Comparison of ENCODE assay signal across 16 cellular contexts in genomic region chr1:35173516-35174224, GRCh38. TPM values are rescaled to one million over a fixed set of nuclear protein-coding genes. Genes with fewer than 3 reads are reported as not detected.
A peak's percentile ranks its signal among the peaks of the same experiment; 100 is the strongest.
DNase-seq lines count a peak whose midpoint lies in the region; ATAC-seq, FAIRE-seq and TF ChIP-seq lines count a peak whose summit lies in the region.
"Had no signal": no experiment of that assay in that cellular context is flagged by ENCODE, and none has a peak within 500 bp of the region (broad histone marks: within the 10 kb centered on the region; RNA-seq: fewer than 3 reads in every experiment).

No MANE protein-coding gene starts in this region.

- H3K36me3 ChIP-seq in small intestine (ENCODE audit: control insufficient read depth in 2 of 2, insufficient read depth in 2 of 2, low read length in 2 of 2) (peaks cover 8 to 10% of the 10 kb centered on the region in 2 donors), esophagus squamous epithelium (peaks cover 0 to 44% (median 24%) of the 10 kb centered on the region in 3 donors), heart left ventricle (peaks cover 0 to 56% (median 50%) of the 10 kb centered on the region in 9 donors)

- no peak overlapping the region for H3K4me3 ChIP-seq in small intestine (ENCODE audit: low read depth in 1 of 2, low read length in 2 of 2)
- no peak overlapping the region for H3K4me3 ChIP-seq in esophagus squamous epithelium
- H3K4me3 ChIP-seq in dorsolateral prefrontal cortex: no peak overlapping the region
- H3K4me3 ChIP-seq in heart left ventricle: no peak overlapping the region

- TF ChIP-seq CTCF in esophagus squamous epithelium (IDR thresholded peaks at IDR 0.05) (no peak), dorsolateral prefrontal cortex (IDR thresholded peaks at IDR 0.05 in 54 of 56, conservative IDR thresholded peaks at IDR 0.05 in 2 of 56; ENCODE audit: low read depth in 1 of 56, partially characterized antibody in 56 of 56) (no peak), heart left ventricle (IDR thresholded peaks at IDR 0.05) (no peak)

- CTCF ChIA-PET in activated naive CD4-positive, alpha-beta T cell treated with anti-CD3 and anti-CD28 coated beads, Interleukin-2, amount 10 ng/mL, durations not matched to agents 7 days and 5 days (lab: Charles Lee): no interaction called here

- no peak for ATAC-seq in heart left ventricle

- H3K36me3 Mint-ChIP-seq in activated naive CD4-positive, alpha-beta T cell treated with anti-CD3 and anti-CD28 coated beads, Interleukin-2, amount 10 ng/mL, durations not matched to agents 7 days and 5 days: peaks cover 37% of the 10 kb centered on the region
- peaks cover 25% of the 10 kb centered on the region for H3K36me3 Mint-ChIP-seq in activated naive CD8-positive, alpha-beta T cell treated with anti-CD3 and anti-CD28 coated beads for 36 hours

- H3K27me3 Mint-ChIP-seq in activated naive CD4-positive, alpha-beta T cell treated with anti-CD3 and anti-CD28 coated beads, Interleukin-2, amount 10 ng/mL, durations not matched to agents 7 days and 5 days: peaks cover 5% of the 10 kb centered on the region
- no peaks in the 10 kb centered on the region for H3K27me3 Mint-ChIP-seq in activated naive CD8-positive, alpha-beta T cell treated with anti-CD3 and anti-CD28 coated beads for 36 hours

- H3K27ac Mint-ChIP-seq in activated naive CD4-positive, alpha-beta T cell treated with anti-CD3 and anti-CD28 coated beads, Interleukin-2, amount 10 ng/mL, durations not matched to agents 7 days and 5 days: peak overlapping the region; percentile 43
- peak overlapping the region; percentile 30 for H3K27ac Mint-ChIP-seq in activated naive CD8-positive, alpha-beta T cell treated with anti-CD3 and anti-CD28 coated beads for 36 hours

- H3K9me3 Mint-ChIP-seq in activated naive CD4-positive, alpha-beta T cell treated with anti-CD3 and anti-CD28 coated beads, Interleukin-2, amount 10 ng/mL, durations not matched to agents 7 days and 5 days: no peaks in the 10 kb centered on the region
- no peaks in the 10 kb centered on the region for H3K9me3 Mint-ChIP-seq in activated naive CD8-positive, alpha-beta T cell treated with anti-CD3 and anti-CD28 coated beads for 36 hours

- no peak for DNase-seq in activated naive CD4-positive, alpha-beta T cell treated with anti-CD3 and anti-CD28 coated beads, Interleukin-2, amount 10 ng/mL, durations not matched to agents 7 days and 5 days
- no peak for DNase-seq in activated naive CD4-positive, alpha-beta T cell treated with anti-CD3 and anti-CD28 coated beads, Interleukin-2, amount 50 U/mL, for 16 hours
- DNase-seq in M059J (ENCODE audit: low read depth) (peak; percentile 36), small intestine (peak; percentile 28), esophagus squamous epithelium (lab: John Stamatoyannopoulos, UW) (no peak), dorsolateral prefrontal cortex (no peak), heart left ventricle (no peak)
- no peak for DNase-seq in activated naive CD8-positive, alpha-beta T cell treated with anti-CD3 and anti-CD28 coated beads for 36 hours
- DNase-seq: AML-193; aorta; foreskin melanocyte; islet precursor cell; RPMI8226; stimulated activated CD8-positive, alpha-beta memory T cell treated with anti-CD3 and anti-CD28 coated beads, Interleukin-4, amount 100 ng/mL, for 48 hours had no signal

- intact Hi-C loops in esophagus squamous epithelium (cut with DNase I): no loop called here
- intact Hi-C loops in dorsolateral prefrontal cortex (cut with DNase I): no loop called here
- intact Hi-C loops in heart left ventricle (cut with DNase I): loop anchor here in 2 of 10 donors (10.0 kb wide), 2 partner anchors 159 to 221 kb away; no protein-coding TSS in a partner anchor

- H3K27ac ChIP-seq in small intestine (ENCODE audit: low read depth in 1 of 2, low read length in 1 of 2) (no peak overlapping the region), esophagus squamous epithelium (no peak overlapping the region), dorsolateral prefrontal cortex (no peak overlapping the region), heart left ventricle (no peak overlapping the region)
- H3K27ac ChIP-seq: neutrophil had no signal

- no peaks in the 10 kb centered on the region for H3K27me3 ChIP-seq in small intestine (ENCODE audit: control insufficient read depth in 2 of 2, insufficient read depth in 2 of 2, low read length in 2 of 2)
- H3K27me3 ChIP-seq in esophagus squamous epithelium: no peaks in the 10 kb centered on the region
- no peaks in the 10 kb centered on the region for H3K27me3 ChIP-seq in dorsolateral prefrontal cortex
- no peaks in the 10 kb centered on the region for H3K27me3 ChIP-seq in heart left ventricle
- H3K27me3 ChIP-seq: neutrophil had no signal

- 53 to 67% (median 56%) methylated on average over 1 of the region's 1 CpG for WGBS in small intestine, 3 donors
- WGBS in esophagus squamous epithelium, 2 donors: 56 to 58% methylated on average over 1 of the region's 1 CpG
- WGBS in heart left ventricle, 4 donors: 63 to 83% (median 70%) methylated on average over 1 of the region's 1 CpG

- FAIRE-seq in small intestine (lab: Jason Lieb, UNC): no peak
- FAIRE-seq: GM18507 had no signal

- H3K4me1 ChIP-seq in small intestine (ENCODE audit: control insufficient read depth in 2 of 2, insufficient read depth in 1 of 2, low read depth in 1 of 2, low read length in 1 of 2) (no peaks in the 10 kb centered on the region), esophagus squamous epithelium (peaks cover 0 to under 1% (median 0%) of the 10 kb centered on the region in 3 donors), heart left ventricle (peaks cover 0 to 9% (median under 1%) of the 10 kb centered on the region in 12 donors)

- no peak for TF ChIP-seq POLR2A in esophagus squamous epithelium (IDR thresholded peaks at IDR 0.05)
- TF ChIP-seq POLR2A in heart left ventricle (IDR thresholded peaks at IDR 0.05): no peak

- H3K4me1 Mint-ChIP-seq in activated naive CD4-positive, alpha-beta T cell treated with anti-CD3 and anti-CD28 coated beads, Interleukin-2, amount 10 ng/mL, durations not matched to agents 7 days and 5 days: peaks cover 4% of the 10 kb centered on the region
- H3K4me1 Mint-ChIP-seq in activated naive CD8-positive, alpha-beta T cell treated with anti-CD3 and anti-CD28 coated beads for 36 hours: peaks cover 10% of the 10 kb centered on the region

- no peak overlapping the region for H3K4me3 Mint-ChIP-seq in activated naive CD4-positive, alpha-beta T cell treated with anti-CD3 and anti-CD28 coated beads, Interleukin-2, amount 10 ng/mL, durations not matched to agents 7 days and 5 days
- no peak overlapping the region for H3K4me3 Mint-ChIP-seq in activated naive CD8-positive, alpha-beta T cell treated with anti-CD3 and anti-CD28 coated beads for 36 hours

- H3K9me3 ChIP-seq in small intestine (ENCODE audit: control insufficient read depth, low read depth) (no peaks in the 10 kb centered on the region), esophagus squamous epithelium (no peaks in the 10 kb centered on the region), heart left ventricle (no peaks in the 10 kb centered on the region)
- H3K9me3 ChIP-seq: neutrophil had no signal

RNA-seq across cellular contexts. Expression of gene SFPQ, which starts 19.3 kb away (rescaled TPM):
- total RNA-seq in M059J (2014; rRNA removed; shearing (Covaris generic)): 110 and 196 TPM in 2 replicates
- 100 to 1,000 TPM; 423 to 440 TPM for total RNA-seq in activated naive CD8-positive, alpha-beta T cell treated with anti-CD3 and anti-CD28 coated beads for 36 hours
- 100 to 1,000 TPM in 2 of 3 donors, 10 to 100 TPM in 1; 93.8 to 149 (median 144) TPM for polyA plus RNA-seq in small intestine
- 100 to 1,000 TPM in 3 of 4 donors, 10 to 100 TPM in 1; 99.6 to 222 (median 155) TPM for total RNA-seq in esophagus squamous epithelium
- total RNA-seq in dorsolateral prefrontal cortex: 100 to 1,000 TPM; 173 to 335 (median 231) TPM
- total RNA-seq in heart left ventricle: 100 to 1,000 TPM in 2 of 9 donors, 10 to 100 TPM in 7; 58.6 to 114 (median 76.4) TPM
- polyA plus RNA-seq in heart left ventricle: 100 to 1,000 TPM in 1 of 2 donors, 10 to 100 TPM in 1; 74.9 to 103 TPM

Comparison
In these comparisons a context has a peak if more than half of its experiments do, and no peak if none do; other contexts are left out.
1. DNase-seq: peak in M059J (single experiment) and small intestine (single experiment); none in activated naive CD4-positive, alpha-beta T cell treated with anti-CD3 and anti-CD28 coated beads, Interleukin-2, amount 10 ng/mL, durations not matched to agents 7 days and 5 days (single experiment), activated naive CD4-positive, alpha-beta T cell treated with anti-CD3 and anti-CD28 coated beads, Interleukin-2, amount 50 U/mL, for 16 hours (single experiment), activated naive CD8-positive, alpha-beta T cell treated with anti-CD3 and anti-CD28 coated beads for 36 hours (single experiment), esophagus squamous epithelium (single experiment), dorsolateral prefrontal cortex (0 of 10) and heart left ventricle (0 of 5).